In the genomic region with DNA sequence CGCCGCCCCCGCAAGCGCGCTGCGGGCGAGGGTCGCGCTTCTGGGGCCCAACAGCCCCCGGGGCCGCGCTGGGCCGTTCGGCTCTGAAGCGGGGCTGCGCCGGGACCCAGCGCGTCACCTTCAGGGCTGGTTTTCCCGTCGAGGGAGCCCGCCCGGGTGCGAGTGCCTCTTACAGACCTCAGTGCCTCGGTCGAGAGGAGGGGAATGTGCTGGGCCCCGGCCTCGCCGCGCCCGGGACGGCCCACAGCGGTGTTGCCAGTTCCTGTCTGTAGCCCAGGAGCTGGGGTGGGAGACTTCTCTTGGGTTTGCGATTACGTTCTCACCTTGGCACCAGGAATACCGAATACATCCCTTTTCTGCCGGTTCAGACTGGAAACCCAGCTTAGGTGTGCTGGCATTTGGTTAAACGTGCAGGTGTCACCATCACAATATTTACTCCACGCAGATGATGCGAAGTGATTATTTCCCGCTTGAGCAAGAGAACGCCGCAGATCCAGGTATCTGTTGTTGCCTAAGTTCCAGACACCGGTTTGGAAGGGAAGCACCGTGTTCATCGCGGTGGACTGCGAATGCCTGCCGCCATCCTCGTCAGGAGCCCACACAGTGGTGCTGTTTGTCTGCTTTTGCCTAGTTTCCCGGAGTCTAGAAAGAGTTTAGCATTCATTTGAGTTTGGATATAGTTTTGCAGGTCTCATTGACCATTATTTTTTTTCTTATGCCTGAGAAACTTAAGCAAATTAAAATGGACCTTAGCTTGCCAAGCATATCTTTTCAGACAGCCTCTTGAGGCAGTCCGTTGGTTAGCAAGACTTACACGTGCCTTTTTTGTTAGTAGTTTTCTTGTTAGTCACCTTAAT, we compare ENCODE assay signal across 1 cellular context.
TF ChIP-seq lines count a peak whose summit lies in the region.

No MANE protein-coding gene starts in this region.

TF ChIP-seq in K562, 482 proteins besides CTCF, POLR2A, EP300 and RAD21 (continued from another document and continues in another):
- TF ChIP-seq, protein P1, sequence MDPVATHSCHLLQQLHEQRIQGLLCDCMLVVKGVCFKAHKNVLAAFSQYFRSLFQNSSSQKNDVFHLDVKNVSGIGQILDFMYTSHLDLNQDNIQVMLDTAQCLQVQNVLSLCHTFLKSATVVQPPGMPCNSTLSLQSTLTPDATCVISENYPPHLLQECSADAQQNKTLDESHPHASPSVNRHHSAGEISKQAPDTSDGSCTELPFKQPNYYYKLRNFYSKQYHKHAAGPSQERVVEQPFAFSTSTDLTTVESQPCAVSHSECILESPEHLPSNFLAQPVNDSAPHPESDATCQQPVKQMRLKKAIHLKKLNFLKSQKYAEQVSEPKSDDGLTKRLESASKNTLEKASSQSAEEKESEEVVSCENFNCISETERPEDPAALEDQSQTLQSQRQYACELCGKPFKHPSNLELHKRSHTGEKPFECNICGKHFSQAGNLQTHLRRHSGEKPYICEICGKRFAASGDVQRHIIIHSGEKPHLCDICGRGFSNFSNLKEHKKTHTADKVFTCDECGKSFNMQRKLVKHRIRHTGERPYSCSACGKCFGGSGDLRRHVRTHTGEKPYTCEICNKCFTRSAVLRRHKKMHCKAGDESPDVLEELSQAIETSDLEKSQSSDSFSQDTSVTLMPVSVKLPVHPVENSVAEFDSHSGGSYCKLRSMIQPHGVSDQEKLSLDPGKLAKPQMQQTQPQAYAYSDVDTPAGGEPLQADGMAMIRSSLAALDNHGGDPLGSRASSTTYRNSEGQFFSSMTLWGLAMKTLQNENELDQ (CRISPR knock-in tag; IDR thresholded peaks at IDR 0.05; ENCODE audit: borderline replicate concordance) = no peak
- TF ChIP-seq ARID2 (IDR thresholded peaks at IDR 0.05) = 0 out of 2 replicates have a peak, but pooled peaks have one; percentile 42
- TF ChIP-seq, protein P2, sequence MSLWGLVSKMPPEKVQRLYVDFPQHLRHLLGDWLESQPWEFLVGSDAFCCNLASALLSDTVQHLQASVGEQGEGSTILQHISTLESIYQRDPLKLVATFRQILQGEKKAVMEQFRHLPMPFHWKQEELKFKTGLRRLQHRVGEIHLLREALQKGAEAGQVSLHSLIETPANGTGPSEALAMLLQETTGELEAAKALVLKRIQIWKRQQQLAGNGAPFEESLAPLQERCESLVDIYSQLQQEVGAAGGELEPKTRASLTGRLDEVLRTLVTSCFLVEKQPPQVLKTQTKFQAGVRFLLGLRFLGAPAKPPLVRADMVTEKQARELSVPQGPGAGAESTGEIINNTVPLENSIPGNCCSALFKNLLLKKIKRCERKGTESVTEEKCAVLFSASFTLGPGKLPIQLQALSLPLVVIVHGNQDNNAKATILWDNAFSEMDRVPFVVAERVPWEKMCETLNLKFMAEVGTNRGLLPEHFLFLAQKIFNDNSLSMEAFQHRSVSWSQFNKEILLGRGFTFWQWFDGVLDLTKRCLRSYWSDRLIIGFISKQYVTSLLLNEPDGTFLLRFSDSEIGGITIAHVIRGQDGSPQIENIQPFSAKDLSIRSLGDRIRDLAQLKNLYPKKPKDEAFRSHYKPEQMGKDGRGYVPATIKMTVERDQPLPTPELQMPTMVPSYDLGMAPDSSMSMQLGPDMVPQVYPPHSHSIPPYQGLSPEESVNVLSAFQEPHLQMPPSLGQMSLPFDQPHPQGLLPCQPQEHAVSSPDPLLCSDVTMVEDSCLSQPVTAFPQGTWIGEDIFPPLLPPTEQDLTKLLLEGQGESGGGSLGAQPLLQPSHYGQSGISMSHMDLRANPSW (CRISPR knock-in tag; IDR thresholded peaks at IDR 0.05) = no peak
- TF ChIP-seq POLR2G (IDR thresholded peaks at IDR 0.05; ENCODE audit: low read depth, low read length) = no peak
- no peak for TF ChIP-seq ZNF224 (CRISPR knock-in tag; IDR thresholded peaks at IDR 0.05)
- TF ChIP-seq ZEB2 (IDR thresholded peaks at IDR 0.05) = peak; percentile 67
- TF ChIP-seq RBBP5 (IDR thresholded peaks at IDR 0.05; ENCODE audit: borderline replicate concordance, insufficient read depth, low read length, poor library complexity, severe bottlenecking) = no peak
- TF ChIP-seq BCL6 (CRISPR knock-in tag; IDR thresholded peaks at IDR 0.05) = no peak
- TF ChIP-seq CCNT2 (IDR thresholded peaks at IDR 0.05; ENCODE audit: borderline replicate concordance, extremely low read depth, insufficient read length, low read depth, low read length) = peak; percentile 86
- TF ChIP-seq STAG1 (CRISPR knock-in tag; IDR thresholded peaks at IDR 0.05; ENCODE audit: borderline replicate concordance) = no peak
- peak; percentile 56 for TF ChIP-seq HMBOX1 (IDR thresholded peaks at IDR 0.05)
- no peak for TF ChIP-seq ZNF79 (CRISPR knock-in tag; IDR thresholded peaks at IDR 0.05; ENCODE audit: low read depth)
- peak; percentile 36; the same call in 1 of the 2 replicates for TF ChIP-seq RBM14 (IDR thresholded peaks at IDR 0.05; ENCODE audit: borderline replicate concordance, insufficient read depth, low read depth, low read length)
- no peak for TF ChIP-seq GTF2A2 (tag; IDR thresholded peaks at IDR 0.05)
- no peak for TF ChIP-seq SMARCA5 (IDR thresholded peaks at IDR 0.05)
- no peak for TF ChIP-seq POLR2H (tag; IDR thresholded peaks at IDR 0.05; ENCODE audit: low read depth)
- no peak for TF ChIP-seq ESRRA (IDR thresholded peaks at IDR 0.05; ENCODE audit: borderline replicate concordance, low read depth)
- TF ChIP-seq ZNF395 (CRISPR knock-in tag; IDR thresholded peaks at IDR 0.05) = 0 out of 2 replicates have a peak, but pooled peaks have one; percentile 54
- no peak for TF ChIP-seq JUN (IDR thresholded peaks at IDR 0.05; ENCODE audit: borderline replicate concordance, low read depth, low read length)
- no peak; the same call in 1 of the 2 replicates for TF ChIP-seq JUN (CRISPR knock-in tag; IDR thresholded peaks at IDR 0.05; ENCODE audit: borderline replicate concordance)
- TF ChIP-seq, protein P3, sequence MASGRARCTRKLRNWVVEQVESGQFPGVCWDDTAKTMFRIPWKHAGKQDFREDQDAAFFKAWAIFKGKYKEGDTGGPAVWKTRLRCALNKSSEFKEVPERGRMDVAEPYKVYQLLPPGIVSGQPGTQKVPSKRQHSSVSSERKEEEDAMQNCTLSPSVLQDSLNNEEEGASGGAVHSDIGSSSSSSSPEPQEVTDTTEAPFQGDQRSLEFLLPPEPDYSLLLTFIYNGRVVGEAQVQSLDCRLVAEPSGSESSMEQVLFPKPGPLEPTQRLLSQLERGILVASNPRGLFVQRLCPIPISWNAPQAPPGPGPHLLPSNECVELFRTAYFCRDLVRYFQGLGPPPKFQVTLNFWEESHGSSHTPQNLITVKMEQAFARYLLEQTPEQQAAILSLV (tag; IDR thresholded peaks at IDR 0.05) = no peak
- no peak for TF ChIP-seq MAZ (CRISPR knock-in tag; conservative IDR thresholded peaks at IDR 0.05 in 1 of 2, IDR thresholded peaks at IDR 0.05 in 1 of 2)
- TF ChIP-seq, protein P4, sequence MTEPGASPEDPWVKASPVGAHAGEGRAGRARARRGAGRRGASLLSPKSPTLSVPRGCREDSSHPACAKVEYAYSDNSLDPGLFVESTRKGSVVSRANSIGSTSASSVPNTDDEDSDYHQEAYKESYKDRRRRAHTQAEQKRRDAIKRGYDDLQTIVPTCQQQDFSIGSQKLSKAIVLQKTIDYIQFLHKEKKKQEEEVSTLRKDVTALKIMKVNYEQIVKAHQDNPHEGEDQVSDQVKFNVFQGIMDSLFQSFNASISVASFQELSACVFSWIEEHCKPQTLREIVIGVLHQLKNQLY (CRISPR knock-in tag; conservative IDR thresholded peaks at IDR 0.05) = no peak
- TF ChIP-seq PURB (CRISPR knock-in tag; IDR thresholded peaks at IDR 0.05; ENCODE audit: low read depth) = no peak
- no peak for TF ChIP-seq PYGO2 (tag; IDR thresholded peaks at IDR 0.05)
- TF ChIP-seq FOXM1 (IDR thresholded peaks at IDR 0.05; ENCODE audit: low read depth) = no peak
- no peak for TF ChIP-seq FOXM1 (CRISPR knock-in tag; IDR thresholded peaks at IDR 0.05; ENCODE audit: low read depth)
- TF ChIP-seq TFAP4 (CRISPR knock-in tag; IDR thresholded peaks at IDR 0.05; ENCODE audit: borderline replicate concordance) = peak; percentile 31; the same call in 1 of the 2 replicates
- peak; percentile 34 for TF ChIP-seq CHD1 (IDR thresholded peaks at IDR 0.05; ENCODE audit: low read length)
- no peak for TF ChIP-seq MBD2 (IDR thresholded peaks at IDR 0.05; ENCODE audit: borderline replicate concordance, low read depth)
- TF ChIP-seq FOXP1 (CRISPR knock-in tag; IDR thresholded peaks at IDR 0.05) = peak; percentile 74
- peak in 1 of 2 experiments; percentile 27 for TF ChIP-seq AFF1 (IDR thresholded peaks at IDR 0.05; ENCODE audit: low read depth in 1 of 2, partially characterized antibody in 2 of 2)
- TF ChIP-seq GTF2B (IDR thresholded peaks at IDR 0.05; ENCODE audit: extremely low read depth, insufficient read length) = no peak
- no peak for TF ChIP-seq KLF1 (tag; IDR thresholded peaks at IDR 0.05)
- peak; percentile 30; the same call in 1 of the 2 replicates for TF ChIP-seq CEBPG (CRISPR knock-in tag; IDR thresholded peaks at IDR 0.05)
- no peak for TF ChIP-seq CEBPG (tag; conservative IDR thresholded peaks at IDR 0.05 in 1 of 2, IDR thresholded peaks at IDR 0.05 in 1 of 2)
- TF ChIP-seq, protein P5, sequence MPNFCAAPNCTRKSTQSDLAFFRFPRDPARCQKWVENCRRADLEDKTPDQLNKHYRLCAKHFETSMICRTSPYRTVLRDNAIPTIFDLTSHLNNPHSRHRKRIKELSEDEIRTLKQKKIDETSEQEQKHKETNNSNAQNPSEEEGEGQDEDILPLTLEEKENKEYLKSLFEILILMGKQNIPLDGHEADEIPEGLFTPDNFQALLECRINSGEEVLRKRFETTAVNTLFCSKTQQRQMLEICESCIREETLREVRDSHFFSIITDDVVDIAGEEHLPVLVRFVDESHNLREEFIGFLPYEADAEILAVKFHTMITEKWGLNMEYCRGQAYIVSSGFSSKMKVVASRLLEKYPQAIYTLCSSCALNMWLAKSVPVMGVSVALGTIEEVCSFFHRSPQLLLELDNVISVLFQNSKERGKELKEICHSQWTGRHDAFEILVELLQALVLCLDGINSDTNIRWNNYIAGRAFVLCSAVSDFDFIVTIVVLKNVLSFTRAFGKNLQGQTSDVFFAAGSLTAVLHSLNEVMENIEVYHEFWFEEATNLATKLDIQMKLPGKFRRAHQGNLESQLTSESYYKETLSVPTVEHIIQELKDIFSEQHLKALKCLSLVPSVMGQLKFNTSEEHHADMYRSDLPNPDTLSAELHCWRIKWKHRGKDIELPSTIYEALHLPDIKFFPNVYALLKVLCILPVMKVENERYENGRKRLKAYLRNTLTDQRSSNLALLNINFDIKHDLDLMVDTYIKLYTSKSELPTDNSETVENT (CRISPR knock-in tag; IDR thresholded peaks at IDR 0.05) = 0 out of 2 replicates have a peak, but pooled peaks have one; percentile 18
- no peak for TF ChIP-seq CXXC5 (CRISPR knock-in tag; IDR thresholded peaks at IDR 0.05)
- TF ChIP-seq DMBX1 (CRISPR knock-in tag; IDR thresholded peaks at IDR 0.05; ENCODE audit: borderline replicate concordance) = no peak
- TF ChIP-seq PRPF4 (IDR thresholded peaks at IDR 0.05; ENCODE audit: insufficient read depth, low read depth, low read length, poor library complexity, severe bottlenecking) = peak; percentile 16
- TF ChIP-seq KHSRP (IDR thresholded peaks at IDR 0.05) = 0 out of 2 replicates have a peak, but pooled peaks have one; percentile 23
